Comparison of ENCODE assay signal across 16 cellular contexts in the genomic region with DNA sequence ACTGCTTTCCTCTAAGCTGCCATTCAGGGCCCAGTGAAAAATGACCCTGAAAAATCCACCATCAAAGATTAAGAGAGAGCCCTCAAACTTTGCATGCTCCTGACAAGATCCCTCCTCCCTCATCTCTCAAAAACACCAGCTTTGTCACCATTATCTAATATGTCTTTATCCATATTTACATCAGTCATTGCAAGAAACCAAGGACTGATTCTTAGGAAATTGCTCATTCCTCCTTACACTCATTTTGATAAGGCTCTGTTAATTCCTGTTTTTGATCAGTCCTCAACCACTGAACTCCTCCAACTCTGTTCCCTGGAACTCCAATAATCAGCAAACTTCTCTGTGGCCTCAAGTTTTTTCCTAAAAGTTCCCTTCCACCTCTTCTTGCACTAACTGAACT.
"Had no signal": no experiment of that assay in that cellular context is flagged by ENCODE, and none has a peak within 500 bp of the region (broad histone marks: within the 10 kb centered on the region; RNA-seq: fewer than 3 reads in every experiment).

No MANE protein-coding gene starts in this region.

- H3K4me3 Mint-ChIP-seq: activated B cell treated with CpG ODN at 0.5 μM for 24 hours; memory B cell; natural killer cell; T-helper 1 cell treated with Interleukin-12 subunit alpha and Interleukin-12 subunit beta and Interleukin-4 antibody, amounts not matched to agents 30 μg/mL and 1 μg/mL, for 36 hours had no signal

- H3K4me1 ChIP-seq: body of pancreas, colonic mucosa had no signal

- DNase-seq: activated B cell treated with CpG ODN at 0.5 μM for 24 hours; activated CD4-positive, alpha-beta T cell treated with anti-CD3 and anti-CD28 coated beads, Interleukin-2, amount 50 U/mL, for 1 hour; activated naive CD4-positive, alpha-beta T cell treated with Interleukin-2 at 50 U/mL for 16 hours; amniotic stem cell; body of pancreas; central memory CD4-positive, alpha-beta T cell; colonic mucosa; left lung; natural killer cell; stimulated activated CD4-positive, alpha-beta T cell treated with anti-CD3 and anti-CD28 coated beads, Interleukin-2, amount 100 ng/mL, for 48 hours; stimulated activated naive CD4-positive, alpha-beta T cell; trophoblast cell had no signal

- H3K27ac ChIP-seq: body of pancreas, colonic mucosa, esophagus muscularis mucosa, hepatocyte, left lung had no signal

- H3K27me3 ChIP-seq: body of pancreas, colonic mucosa, esophagus muscularis mucosa, hepatocyte, left lung had no signal

- H2AFZ ChIP-seq: hepatocyte had no signal

- H3K9me3 Mint-ChIP-seq: activated B cell treated with CpG ODN at 0.5 μM for 24 hours, memory B cell, natural killer cell had no signal

- H3K27me3 Mint-ChIP-seq: activated B cell treated with CpG ODN at 0.5 μM for 24 hours, memory B cell had no signal

- H3K9me3 ChIP-seq: body of pancreas, colonic mucosa, esophagus muscularis mucosa, left lung had no signal

- H3K36me3 ChIP-seq: colonic mucosa, esophagus muscularis mucosa, left lung had no signal

- H3K4me2 ChIP-seq: hepatocyte had no signal

- H3K4me3 ChIP-seq: body of pancreas, colonic mucosa, esophagus muscularis mucosa, hepatocyte, left lung had no signal

- H3K27ac Mint-ChIP-seq: activated B cell treated with CpG ODN at 0.5 μM for 24 hours; memory B cell; natural killer cell; T-helper 1 cell treated with Interleukin-12 subunit alpha and Interleukin-12 subunit beta and Interleukin-4 antibody, amounts not matched to agents 30 μg/mL and 1 μg/mL, for 36 hours had no signal

- ATAC-seq: body of pancreas, left lung, natural killer cell had no signal

- H3K36me3 Mint-ChIP-seq: natural killer cell had no signal

- H3K79me2 ChIP-seq: hepatocyte had no signal
